ENCODE assay signal across 13 cellular contexts in the genomic region with DNA sequence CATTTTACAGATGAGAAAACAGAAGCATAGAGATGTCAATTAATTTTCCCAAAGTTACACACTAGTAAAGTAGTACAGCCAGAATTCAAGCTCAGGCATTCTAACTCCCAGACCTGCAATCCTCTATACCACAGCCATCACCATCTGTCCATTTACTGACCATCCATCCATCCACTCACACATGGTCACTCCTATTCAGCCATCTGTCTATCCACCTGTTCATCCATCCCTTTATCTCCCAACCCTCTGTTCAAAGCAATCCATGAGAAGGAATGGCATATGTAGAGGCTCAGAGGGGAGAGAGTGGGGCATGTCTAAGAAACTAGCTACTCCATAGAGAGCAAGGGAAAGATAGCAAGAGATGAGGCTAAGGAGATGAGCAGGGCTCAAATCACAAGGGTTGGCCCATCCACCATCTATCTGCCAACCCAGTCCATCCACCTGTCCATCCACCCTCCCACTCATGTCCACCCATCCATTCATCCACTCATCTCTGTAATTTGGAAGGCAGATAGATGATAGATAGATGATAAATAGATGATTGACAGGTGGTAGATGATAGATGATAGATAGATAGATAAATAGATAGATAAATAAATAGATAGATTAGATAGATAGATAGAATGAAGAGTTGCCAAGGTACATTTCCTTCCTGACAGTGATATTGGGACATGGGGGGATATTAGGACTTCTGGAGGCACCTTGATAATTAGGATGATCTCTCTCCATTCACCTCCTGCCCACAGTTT. TPM values are rescaled to one million over a fixed set of nuclear protein-coding genes. Genes with fewer than 3 reads are reported as not detected.
DNase-seq lines count a peak whose midpoint lies in the region; ATAC-seq and TF ChIP-seq lines count a peak whose summit lies in the region.
"Had no signal": no experiment of that assay in that cellular context is flagged by ENCODE, and none has a peak within 500 bp of the region (broad histone marks: within the 10 kb centered on the region; RNA-seq: fewer than 3 reads in every experiment).

No MANE protein-coding gene starts in this region.

- H3K4me3 ChIP-seq in HEK293 (ENCODE audit: low read depth, low read length), result no peak overlapping the region
- H3K4me3 ChIP-seq: A549 had no signal

- no peaks in the 10 kb centered on the region for H3K9me3 ChIP-seq in HEK293 (ENCODE audit: control insufficient read depth, insufficient read depth, low read depth, low read length)
- H3K9me3 ChIP-seq: A549, BE2C had no signal

- no peaks in the 10 kb centered on the region for H3K36me3 Mint-ChIP-seq in activated CD4-positive, alpha-beta T cell treated with anti-CD3 and anti-CD28 coated beads for 36 hours (ENCODE audit: low read depth)
- H3K36me3 Mint-ChIP-seq: CD4-positive, alpha-beta memory T cell had no signal

- no peaks in the 10 kb centered on the region for H3K4me1 ChIP-seq in HEK293 (ENCODE audit: control insufficient read depth, insufficient read depth, low read length)
- H3K4me1 ChIP-seq: BE2C had no signal

- TF ChIP-seq CTCF in HEK293 (tag by site-specific recombination; IDR thresholded peaks at IDR 0.05), result no peak

- CTCF ChIA-PET in HEK293 (lab: Yijun Ruan, JAX), result interaction anchor here (1.1 kb wide), 1 partner anchor 9 kb away, joined by 3 read pairs; no protein-coding TSS in a partner anchor
- CTCF ChIA-PET in activated CD4-positive, alpha-beta T cell treated with anti-CD3 and anti-CD28 coated beads for 36 hours (lab: Charles Lee), result no interaction called here

- H3K9me3 Mint-ChIP-seq in activated CD4-positive, alpha-beta T cell treated with anti-CD3 and anti-CD28 coated beads for 36 hours (ENCODE audit: low read depth), result no peaks in the 10 kb centered on the region

- no peak overlapping the region for H3K4me3 Mint-ChIP-seq in activated CD4-positive, alpha-beta T cell treated with anti-CD3 and anti-CD28 coated beads for 36 hours
- H3K4me3 Mint-ChIP-seq: CD4-positive, alpha-beta memory T cell had no signal

- intact Hi-C loops in activated CD4-positive, alpha-beta T cell treated with anti-CD3 and anti-CD28 coated beads for 36 hours (cut with DNase I, micrococcal nuclease), result loop anchor here in 1 of 2 experiments (5.0 kb wide), 1 partner anchor 42 kb away; no protein-coding TSS in a partner anchor

- no peak for ATAC-seq in activated CD4-positive, alpha-beta T cell treated with anti-CD3 and anti-CD28 coated beads for 36 hours
- ATAC-seq: A549, HCT116 had no signal

- H3K27ac Mint-ChIP-seq in activated CD4-positive, alpha-beta T cell treated with anti-CD3 and anti-CD28 coated beads for 36 hours, result no peak overlapping the region
- H3K27ac Mint-ChIP-seq: CD4-positive, alpha-beta memory T cell had no signal

- H3K27ac ChIP-seq in HEK293 (ENCODE audit: extremely low read depth, low read depth, low read length), result no peak overlapping the region
- H3K27ac ChIP-seq: C4-2B had no signal

- DNase-seq in NCI-H82 (lab: John Stamatoyannopoulos, UW) (peak; percentile 77), cerebellum (ENCODE audit: low spot score) (peak; percentile 77)
- DNase-seq in activated CD4-positive, alpha-beta T cell treated with anti-CD3 and anti-CD28 coated beads for 36 hours, result no peak
- no peak for DNase-seq in activated naive CD4-positive, alpha-beta T cell treated with anti-CD3 and anti-CD28 coated beads, Interleukin-2, amount 50 U/mL, for 16 hours
- no peak for DNase-seq in stimulated activated CD8-positive, alpha-beta memory T cell treated with anti-CD3 and anti-CD28 coated beads, Interleukin-4, amount 100 ng/mL, for 48 hours
- DNase-seq: BE2C; CD4-positive, alpha-beta memory T cell had no signal

- no peaks in the 10 kb centered on the region for H3K27me3 Mint-ChIP-seq in activated CD4-positive, alpha-beta T cell treated with anti-CD3 and anti-CD28 coated beads for 36 hours

- POLR2A ChIA-PET in HEK293 (lab: Yijun Ruan, JAX), result no interaction called here
- POLR2A ChIA-PET in activated CD4-positive, alpha-beta T cell treated with anti-CD3 and anti-CD28 coated beads for 36 hours (lab: Charles Lee), result no interaction called here

- no peaks in the 10 kb centered on the region for H3K36me3 ChIP-seq in HEK293 (ENCODE audit: control insufficient read depth in 2 of 2, insufficient read depth in 1 of 2, low read length in 2 of 2)
- H3K36me3 ChIP-seq: BE2C had no signal

- H3K4me1 Mint-ChIP-seq in activated CD4-positive, alpha-beta T cell treated with anti-CD3 and anti-CD28 coated beads for 36 hours, result no peaks in the 10 kb centered on the region
- H3K4me1 Mint-ChIP-seq: CD4-positive, alpha-beta memory T cell had no signal

TF ChIP-seq in HEK293, 187 proteins besides CTCF, POLR2A, EP300 and RAD21:
- TF ChIP-seq IKZF3 (tag by site-specific recombination; IDR thresholded peaks at IDR 0.05) (no peak), ZNF366 (tag by site-specific recombination; conservative IDR thresholded peaks at IDR 0.05) (peak; percentile 40; the same call in 1 of the 2 replicates)

RNA-seq across cellular contexts. Expression of gene C6orf132, which starts 12.2 kb away (rescaled TPM):
- not detected for total RNA-seq in cerebellum
- total RNA-seq in activated CD4-positive, alpha-beta T cell treated with anti-CD3 and anti-CD28 coated beads for 36 hours, result under 1 TPM; 0.14 TPM
- total RNA-seq: CD4-positive, alpha-beta memory T cell; H4; HT1080 had no signal

RNA-seq across cellular contexts. Expression of gene GUCA1A, which starts 18.5 kb away (rescaled TPM):
- 1.6 TPM for total RNA-seq in cerebellum
- not detected for total RNA-seq in activated CD4-positive, alpha-beta T cell treated with anti-CD3 and anti-CD28 coated beads for 36 hours
- total RNA-seq: CD4-positive, alpha-beta memory T cell; H4; HT1080 had no signal

RNA-seq across cellular contexts. Expression of gene GUCA1B, which starts 40.1 kb away (rescaled TPM):
- total RNA-seq in cerebellum, result 1.00 TPM
- total RNA-seq in activated CD4-positive, alpha-beta T cell treated with anti-CD3 and anti-CD28 coated beads for 36 hours, result 1 to 10 TPM; 1.0 to 1.5 TPM
- total RNA-seq: H4, HT1080 had no signal

Comparison
In these comparisons a context has a peak if more than half of its experiments do, and no peak if none do; other contexts are left out.
1. DNase-seq: peak in NCI-H82 (single experiment) and cerebellum (single experiment); none in activated CD4-positive, alpha-beta T cell treated with anti-CD3 and anti-CD28 coated beads for 36 hours (single experiment), activated naive CD4-positive, alpha-beta T cell treated with anti-CD3 and anti-CD28 coated beads, Interleukin-2, amount 50 U/mL, for 16 hours (single experiment) and stimulated activated CD8-positive, alpha-beta memory T cell treated with anti-CD3 and anti-CD28 coated beads, Interleukin-4, amount 100 ng/mL, for 48 hours (single experiment).